Comparison of ENCODE assay signal across 15 cellular contexts in the genomic region with DNA sequence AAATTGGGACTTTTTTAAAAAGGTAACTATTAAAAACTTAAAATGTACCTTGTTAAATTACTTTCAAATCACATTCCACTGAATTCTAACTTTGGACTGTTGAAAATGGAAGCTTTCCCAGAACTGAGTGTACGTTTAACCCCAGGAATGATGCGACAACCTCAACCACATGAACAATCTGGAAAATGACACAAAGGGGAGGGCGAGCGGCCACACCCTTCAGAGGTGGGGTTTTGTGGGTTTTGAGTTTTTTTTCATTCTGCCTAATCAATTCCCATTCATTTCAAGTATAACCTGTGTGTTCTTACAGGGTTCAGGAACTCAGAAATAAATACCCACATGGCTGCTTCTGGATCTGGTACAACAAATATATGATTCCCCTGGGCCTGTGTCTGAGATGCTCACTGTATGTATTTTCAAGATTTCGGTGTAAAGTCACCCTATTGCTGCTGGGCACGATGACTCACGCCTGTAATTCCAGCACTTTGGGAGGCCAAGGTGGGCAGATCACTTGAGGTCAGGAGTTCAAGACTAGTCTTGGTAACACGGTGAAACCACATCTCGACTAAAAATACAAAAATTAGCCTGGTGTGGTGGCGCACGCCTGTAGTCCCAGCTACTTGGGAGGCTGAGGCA. TPM values are rescaled to one million over a fixed set of nuclear protein-coding genes. Genes with fewer than 3 reads are reported as not detected.
DNase-seq lines count a peak whose midpoint lies in the region; ATAC-seq, FAIRE-seq and TF ChIP-seq lines count a peak whose summit lies in the region.
"Had no signal": no experiment of that assay in that cellular context is flagged by ENCODE, and none has a peak within 500 bp of the region (broad histone marks: within the 10 kb centered on the region; RNA-seq: fewer than 3 reads in every experiment).

No MANE protein-coding gene starts in this region.

- TF ChIP-seq POLR2A in A549 (IDR thresholded peaks at IDR 0.05; ENCODE audit: low read length) (no peak), K562 (conservative IDR thresholded peaks at IDR 0.05) (no peak)

- intact Hi-C loops in K562 (cut with micrococcal nuclease): no loop called here

- no peak for TF ChIP-seq EP300 in A549 (IDR thresholded peaks at IDR 0.05)
- TF ChIP-seq EP300 in K562 (IDR thresholded peaks at IDR 0.05; ENCODE audit: low read length): no peak

- peaks cover 44% of the 10 kb centered on the region for H3K4me1 ChIP-seq in A549
- H3K4me1 ChIP-seq in K562 (replicated peaks in 1 of 2; ENCODE audit: control insufficient read depth in 2 of 2, insufficient read depth in 2 of 2, low read length in 2 of 2): peaks cover 2 to 4% of the 10 kb centered on the region in 2 experiments; a peak in 3 of 5 replicates

- no peak overlapping the region for H3K9ac ChIP-seq in K562 (ENCODE audit: insufficient read depth in 1 of 2, low read depth in 2 of 2, low read length in 2 of 2)

- peaks cover 69% of the 10 kb centered on the region for H3K79me2 ChIP-seq in K562 (ENCODE audit: control insufficient read depth, insufficient read depth, low read length)

- no peak for FAIRE-seq in A549 (lab: Jason Lieb, UNC)
- FAIRE-seq in K562 (lab: Jason Lieb, UNC): peak; percentile 44
- FAIRE-seq: D721Med, endothelial cell of umbilical vein had no signal

- H3K27ac ChIP-seq in A549 (no peak overlapping the region; a peak in 1 of 6 replicates), K562 (ENCODE audit: extremely low read depth, low read depth, low read length) (no peak overlapping the region)

- DNase-seq in A549 (ENCODE audit: low read depth in 1 of 2, low spot score in 1 of 2) (no peak), HT1080 (ENCODE audit: low read depth) (peak; percentile 31), K562 (ENCODE audit: extremely low read depth in 1 of 4, low spot score in 3 of 4) (no peak), kidney tubule cell (ENCODE audit: low spot score) (peak; percentile 58), C1 segment of cervical spinal cord (lab: John Stamatoyannopoulos, UW) (no peak), NCI-H187 (lab: John Stamatoyannopoulos, UW) (no peak)
- DNase-seq in NK-92 treated with Interleukin-12 subunit alpha and Interleukin-12 subunit beta, amount 100 ng/mL, for 24 hours (lab: John Stamatoyannopoulos, UW): no peak
- DNase-seq: ACHN, activated gamma-delta T cell, NCI-H1417 treated with DMSO at 0.1 percent for 48 hours, NCI-H524 treated with DMSO at 0.1 percent for 48 hours had no signal

- 0 out of 2 replicates have a peak, but pooled peaks cover 3% of the 10 kb centered on the region for H4K20me1 ChIP-seq in K562 (replicated peaks; ENCODE audit: control insufficient read depth, insufficient read depth, low read length)

- no peak for TF ChIP-seq CTCF in A549 (IDR thresholded peaks at IDR 0.05)
- TF ChIP-seq CTCF in K562 (IDR thresholded peaks at IDR 0.05 in 2 of 3, conservative IDR thresholded peaks at IDR 0.05 in 1 of 3; ENCODE audit: insufficient read depth in 2 of 3, low read depth in 1 of 3, low read length in 3 of 3): no peak

- CTCF ChIA-PET in A549 (lab: Yijun Ruan, JAX): interaction anchor here (0.9 kb wide), 1 partner anchor 17 kb away, joined by 3 read pairs; no protein-coding TSS in a partner anchor
- CTCF ChIA-PET in K562 (lab: Yijun Ruan, JAX; ENCODE audit: low intra/inter-chr PET ratio): no interaction called here

- 85% methylated on average over 11 of the region's 11 CpGs for WGBS in A549 (ENCODE audit: missing lambda C conversion rate)
- 79% methylated on average over 11 of the region's 11 CpGs for WGBS in K562 (ENCODE audit: insufficient coverage, low coverage, missing lambda C conversion rate)

- peaks cover 11% of the 10 kb centered on the region for H3K36me3 ChIP-seq in K562 (ENCODE audit: control insufficient read depth, insufficient read depth, low read length)

- H3K27me3 ChIP-seq in K562 (ENCODE audit: control insufficient read depth in 2 of 2, insufficient read depth in 2 of 2, low read length in 2 of 2): no peaks in the 10 kb centered on the region

- H3K9me3 ChIP-seq in A549: no peaks in the 10 kb centered on the region
- H3K9me3 ChIP-seq in K562 (replicated peaks; ENCODE audit: control insufficient read depth, insufficient read depth, low read depth, low read length): no peaks in the 10 kb centered on the region

- ATAC-seq in A549 (no peak), K562 (no peak), HG03342 (IDR thresholded peaks at IDR 0.05; ENCODE audit: unreplicated experiment) (no peak)

- H3K4me3 ChIP-seq in A549 (no peak overlapping the region), K562 (no peak overlapping the region)
- H3K4me3 ChIP-seq: smooth muscle cell had no signal

- H3K4me2 ChIP-seq in A549 (peak overlapping the region; percentile 37; the same call in 2 of the 3 replicates), K562 (ENCODE audit: insufficient read depth, low read length) (no peak overlapping the region)
- H3K4me2 ChIP-seq: smooth muscle cell had no signal

- H3K9me1 ChIP-seq in K562 (ENCODE audit: control insufficient read depth, insufficient read depth, low read length): no peaks in the 10 kb centered on the region

- in situ Hi-C loops in K562 (cut with MboI): no loop called here

- no TSS peak for BruUV-seq in K562 (replicated peaks; lab: Mats Ljungman, UMichigan)

- POLR2A ChIA-PET in A549 (lab: Yijun Ruan, JAX): no interaction called here
- POLR2A ChIA-PET in K562 (lab: Yijun Ruan, JAX): no interaction called here

- TF ChIP-seq RAD21 in A549 (conservative IDR thresholded peaks at IDR 0.05 in 1 of 2, IDR thresholded peaks at IDR 0.05 in 1 of 2): no peak
- no peak for TF ChIP-seq RAD21 in K562 (CRISPR knock-in tag; conservative IDR thresholded peaks at IDR 0.05 in 1 of 2, IDR thresholded peaks at IDR 0.05 in 1 of 2)

- H2AFZ ChIP-seq in K562 (ENCODE audit: low read depth, low read length): no peak overlapping the region

TF ChIP-seq in A549, 52 proteins besides CTCF, POLR2A, EP300 and RAD21 (continues in another document):
- TF ChIP-seq ESRRA (IDR thresholded peaks at IDR 0.05; ENCODE audit: borderline replicate concordance, low read length) (no peak), BHLHE40 (IDR thresholded peaks at IDR 0.05; ENCODE audit: low read depth, low read length) (no peak), KDM1A (IDR thresholded peaks at IDR 0.05; ENCODE audit: low read depth) (no peak)
- TF ChIP-seq, protein P1, sequence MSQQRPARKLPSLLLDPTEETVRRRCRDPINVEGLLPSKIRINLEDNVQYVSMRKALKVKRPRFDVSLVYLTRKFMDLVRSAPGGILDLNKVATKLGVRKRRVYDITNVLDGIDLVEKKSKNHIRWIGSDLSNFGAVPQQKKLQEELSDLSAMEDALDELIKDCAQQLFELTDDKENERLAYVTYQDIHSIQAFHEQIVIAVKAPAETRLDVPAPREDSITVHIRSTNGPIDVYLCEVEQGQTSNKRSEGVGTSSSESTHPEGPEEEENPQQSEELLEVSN (IDR thresholded peaks at IDR 0.05; ENCODE audit: borderline replicate concordance, low read depth): no peak

TF ChIP-seq in K562, 482 proteins besides CTCF, POLR2A, EP300 and RAD21:
- TF ChIP-seq BCOR (IDR thresholded peaks at IDR 0.05): 0 out of 2 replicates have a peak, but pooled peaks have one; percentile 25
- no peak for TF ChIP-seq KLF10 (CRISPR knock-in tag; IDR thresholded peaks at IDR 0.05)
- TF ChIP-seq FOXJ3 (CRISPR knock-in tag; IDR thresholded peaks at IDR 0.05): 0 out of 2 replicates have a peak, but pooled peaks have one; percentile 14

RNA-seq across cellular contexts. Expression of a gene that starts 21.6 kb away (rescaled TPM):
- polyA plus RNA-seq in A549 (2011; rRNA removed) (2.9 and 3.8 TPM in 2 replicates), A549 (2017; fragmentation: RNase III; extraction: RNeasy Plus Mini Kit Qiagen cat#74134 plus additional on column Dnase treatment) (3.5 to 5.2 TPM (median 4.1 TPM) in 3 replicates), K562 (2011; rRNA removed) (7.1 and 8.1 TPM in 2 replicates), K562 (2014; fragmentation: Illumina TruSeq; extraction: Trizol) (24.2 and 29.6 TPM in 2 replicates), K562 (2014; fragmentation: Nextera tagmentation; extraction: Ambion mirVana) (1 to 10 TPM; 4.5 to 5.3 TPM), K562 (2014; rRNA removed) (9.5 and 9.7 TPM in 2 replicates)
- polyA plus RNA-seq in A549 (2012; cell fraction: cytosol; rRNA removed): 1.3 and 1.6 TPM in 2 replicates
- polyA plus RNA-seq in A549 (2012; cell fraction: nucleus; rRNA removed): 1.4 and 2.3 TPM in 2 replicates
- polyA minus RNA-seq in A549 (2011; rRNA and poly(A)+ RNA removed): 3.8 and 4.0 TPM in 2 replicates
- total RNA-seq in HT1080 (2014; rRNA removed; shearing (Covaris generic)): 6.7 and 7.2 TPM in 2 replicates
- polyA plus RNA-seq in HT1080 (2015; cell fraction: cytosol; rRNA removed): 5.4 and 6.5 TPM in 2 replicates
- polyA plus RNA-seq in HT1080 (2015; cell fraction: nucleus; rRNA removed): 5.9 and 6.4 TPM in 2 replicates
- 10.5 and 14.3 TPM in 2 replicates for total RNA-seq in K562 (2011; cell fraction: chromatin; rRNA removed; ENCODE audit: low replicate concordance)
- 4.2 and 4.6 TPM in 2 replicates for total RNA-seq in K562 (2011; cell fraction: nucleolus; rRNA removed)
- 7.0 and 15.1 TPM in 2 replicates for total RNA-seq in K562 (2011; cell fraction: nucleoplasm; rRNA removed)
- total RNA-seq in K562 (2014; rRNA removed) (6.7 and 11.6 TPM in 2 replicates), K562 (2014; rRNA removed; fragmentation: Illumina TruSeq; extraction: Trizol) (19.4 and 20.6 TPM in 2 replicates), K562 (2015; rRNA removed; fragmentation: Illumina TruSeq; extraction: Trizol) (17.4 and 18.6 TPM in 2 replicates), K562 (2021) (25.7 and 27.9 TPM in 2 replicates)
- polyA plus RNA-seq in K562 (2011; cell fraction: cytosol; rRNA removed): 4.9 and 5.0 TPM in 2 replicates
- 5.8 and 8.4 TPM in 2 replicates for polyA plus RNA-seq in K562 (2011; cell fraction: nucleus; rRNA removed)
- 5.2 and 13.5 TPM in 2 replicates for polyA plus RNA-seq in K562 (2012)
- polyA minus RNA-seq in K562 (2011; rRNA and poly(A)+ RNA removed): 11.9 and 12.1 TPM in 2 replicates
- 5.2 and 6.2 TPM in 2 replicates for polyA minus RNA-seq in K562 (2011; cell fraction: cytosol; rRNA and poly(A)+ RNA removed)
- 3.0 and 5.4 TPM in 2 replicates for polyA minus RNA-seq in K562 (2011; cell fraction: nucleus; rRNA and poly(A)+ RNA removed)

Comparison
In these comparisons a context has a peak if more than half of its experiments do, and no peak if none do; other contexts are left out.
1. DNase-seq: peak in HT1080 (single experiment) and kidney tubule cell (single experiment); none in A549 (0 of 2), K562 (0 of 4), C1 segment of cervical spinal cord (0 of 14), NCI-H187 (0 of 2) and NK-92 treated with Interleukin-12 subunit alpha and Interleukin-12 subunit beta, amount 100 ng/mL, for 24 hours (single experiment).